ENCODE assay signal across 10 cellular contexts in the genomic region with DNA sequence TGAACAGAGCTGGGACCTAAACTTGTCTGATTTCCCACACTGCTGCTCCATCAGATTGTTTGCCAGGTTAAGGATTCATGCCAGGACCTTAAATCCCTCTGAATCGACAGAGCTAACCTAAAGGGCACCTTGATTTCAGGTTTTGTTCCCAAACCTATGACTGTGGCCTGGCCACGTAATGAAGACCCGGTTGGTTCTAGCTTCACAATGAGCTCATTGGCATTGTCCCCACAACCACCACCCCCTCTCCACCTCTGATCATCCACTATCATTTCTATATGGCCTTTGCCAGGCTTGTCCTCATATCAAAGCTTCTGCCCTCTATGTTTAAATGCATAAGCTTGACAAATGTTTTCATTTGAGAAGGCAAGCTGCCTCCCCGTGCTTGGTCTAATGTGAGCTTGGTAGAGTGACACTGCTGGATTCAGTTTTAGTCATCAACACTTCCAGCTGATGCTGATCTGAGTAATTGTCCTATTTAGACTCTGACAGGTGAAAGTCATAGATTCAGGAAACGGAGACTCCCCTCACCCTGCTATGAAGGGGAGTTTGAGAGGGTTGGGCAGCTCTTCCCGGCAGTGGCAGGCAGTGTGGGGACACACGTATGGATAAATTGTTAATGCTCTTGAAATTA.
DNase-seq lines count a peak whose midpoint lies in the region; ATAC-seq and TF ChIP-seq lines count a peak whose summit lies in the region.
"Had no signal": no experiment of that assay in that cellular context is flagged by ENCODE, and none has a peak within 500 bp of the region (broad histone marks: within the 10 kb centered on the region; RNA-seq: fewer than 3 reads in every experiment).

No MANE protein-coding gene starts in this region.

- no peaks in the 10 kb centered on the region for H3K27me3 ChIP-seq in WERI-Rb-1 (ENCODE audit: insufficient read depth, low read depth, severe bottlenecking)

- DNase-seq in GM12865 (ENCODE audit: low read depth): peak; percentile 88
- DNase-seq in ecto neural progenitor cell (ENCODE audit: low spot score): no peak
- DNase-seq in HCEC 1CT: no peak
- no peak for DNase-seq in ACHN
- no peak for DNase-seq in WERI-Rb-1
- DNase-seq: Calu3, NCI-H1694 had no signal

- H3K27ac ChIP-seq in WERI-Rb-1: no peak overlapping the region

- ATAC-seq in GM19025 (IDR thresholded peaks at IDR 0.05; ENCODE audit: low read depth, unreplicated experiment) (peak; percentile 95), HG02763 (IDR thresholded peaks at IDR 0.05; ENCODE audit: unreplicated experiment) (peak; percentile 85), HG03571 (IDR thresholded peaks at IDR 0.05; ENCODE audit: unreplicated experiment) (peak; percentile 95)

- H3K36me3 ChIP-seq in WERI-Rb-1: no peaks in the 10 kb centered on the region

- H3K9me3 ChIP-seq in WERI-Rb-1 (ENCODE audit: severe bottlenecking): no peaks in the 10 kb centered on the region

- H3K4me3 ChIP-seq in GM12865 (ENCODE audit: low read depth, low read length): no peak overlapping the region
- H3K4me3 ChIP-seq in WERI-Rb-1 (ENCODE audit: low read depth, low read length): no peak overlapping the region

- TF ChIP-seq CTCF in GM12865 (IDR thresholded peaks at IDR 0.05; ENCODE audit: insufficient read depth, low read depth, low read length, missing control alignments): no peak
- no peak for TF ChIP-seq CTCF in WERI-Rb-1 (IDR thresholded peaks at IDR 0.05; ENCODE audit: low read depth, low read length)

- in situ Hi-C loops in ACHN (cut with HindIII; ENCODE audit: low pct_ligation_motif_present, low pct_unique_long_range_greater_than_20kb, low sequenced_read_pairs): no loop called here
